ENCODE assay signal across 8 cellular contexts in the genomic region with DNA sequence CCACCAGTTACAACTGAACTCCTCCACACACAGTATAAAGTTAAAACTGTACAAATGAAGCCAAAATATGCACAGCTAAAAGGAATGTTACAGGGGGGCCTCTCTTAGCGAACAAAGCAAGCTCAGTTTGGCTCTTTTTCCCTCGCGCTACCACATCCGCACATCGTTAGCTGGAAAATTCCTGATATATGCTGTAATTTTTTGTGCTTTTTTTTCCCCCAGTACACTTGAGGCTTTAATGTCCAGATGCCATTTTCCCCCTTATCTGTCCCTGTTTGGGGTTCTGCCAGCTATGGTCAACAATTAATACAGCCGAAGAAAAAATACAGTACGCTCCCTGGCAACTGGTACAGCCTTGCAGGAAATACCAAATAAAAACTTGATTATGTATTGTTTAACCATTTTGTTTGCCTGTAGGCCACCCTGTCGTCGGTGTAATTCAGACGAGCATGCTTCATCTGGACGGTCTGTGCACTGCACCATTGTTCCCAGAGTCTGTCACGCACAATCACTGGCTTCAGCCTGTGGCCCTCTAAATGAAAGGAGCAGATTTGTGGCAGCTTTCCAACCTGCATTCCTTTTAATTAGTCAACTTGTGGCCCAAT.
DNase-seq lines count a peak whose midpoint lies in the region; ATAC-seq and TF ChIP-seq lines count a peak whose summit lies in the region.

No MANE protein-coding gene starts in this region.

- H3K27ac Mint-ChIP-seq in progenitor cell of endocrine pancreas (peak overlapping the region; percentile 86), immature natural killer cell (no peak overlapping the region)

- H3K4me1 Mint-ChIP-seq in progenitor cell of endocrine pancreas (ENCODE audit: low read depth) (peaks cover 37% of the 10 kb centered on the region), immature natural killer cell (peaks cover 10 to 17% of the 10 kb centered on the region in 2 donors)

- H3K36me3 Mint-ChIP-seq in progenitor cell of endocrine pancreas (ENCODE audit: insufficient read depth) (no peaks in the 10 kb centered on the region), immature natural killer cell (peaks cover 0 to 7% (median 0%) of the 10 kb centered on the region in 3 donors)

- in situ Hi-C loops in Caki2 (cut with HindIII; ENCODE audit: low pct_unique_long_range_greater_than_20kb, low sequenced_read_pairs) = no loop called here

- H3K4me3 Mint-ChIP-seq in progenitor cell of endocrine pancreas (ENCODE audit: low read depth) (no peak overlapping the region), immature natural killer cell (no peak overlapping the region)

- H3K27me3 Mint-ChIP-seq in progenitor cell of endocrine pancreas = no peaks in the 10 kb centered on the region
- no peaks in the 10 kb centered on the region for H3K27me3 Mint-ChIP-seq in immature natural killer cell (ENCODE audit: low read depth in 3 of 3)

- DNase-seq in Caki2 (ENCODE audit: low read depth) (peak; percentile 49), glomerular endothelial cell (ENCODE audit: extremely low read depth, low read depth, low spot score) (peak; percentile 87), progenitor cell of endocrine pancreas (ENCODE audit: low spot score, unreplicated experiment) (no peak), NCI-H345 treated with DMSO at 0.1 percent for 48 hours (lab: John Stamatoyannopoulos, UW; ENCODE audit: unreplicated experiment) (no peak), NOMO-1 treated with dmso at 0.1 percent for 144 hours (lab: John Stamatoyannopoulos, UW; ENCODE audit: unreplicated experiment) (no peak), immature natural killer cell (no peak)

- H3K9me3 Mint-ChIP-seq in progenitor cell of endocrine pancreas (ENCODE audit: low read depth) = no peaks in the 10 kb centered on the region
- H3K9me3 Mint-ChIP-seq in immature natural killer cell = no peaks in the 10 kb centered on the region

- ATAC-seq in SK-N-SH treated with all-trans-retinoic acid at 6 μM for 48 hours (peak; percentile 74), HG02870 (IDR thresholded peaks at IDR 0.05; ENCODE audit: unreplicated experiment) (no peak)

- peak; percentile 13 for TF ChIP-seq CTCF in progenitor cell of endocrine pancreas (IDR thresholded peaks at IDR 0.05; ENCODE audit: unreplicated experiment)

TF ChIP-seq in SK-N-SH treated with all-trans-retinoic acid at 6 μM for 48 hours, 23 proteins besides CTCF, POLR2A, EP300 and RAD21 (continues in another document):
- no peak for TF ChIP-seq RARB (CRISPR knock-in tag; IDR thresholded peaks at IDR 0.05)
- TF ChIP-seq PPARA (CRISPR knock-in tag; IDR thresholded peaks at IDR 0.05; ENCODE audit: borderline replicate concordance) = no peak
- peak; percentile 72; the same call in 1 of the 2 replicates for TF ChIP-seq SNAI2 (CRISPR knock-in tag; IDR thresholded peaks at IDR 0.05)
- TF ChIP-seq ISL1 (CRISPR knock-in tag; IDR thresholded peaks at IDR 0.05) = peak; percentile 90
- TF ChIP-seq CSDC2 (CRISPR knock-in tag; IDR thresholded peaks at IDR 0.05) = peak; percentile 71; the same call in 1 of the 2 replicates
- TF ChIP-seq, protein P1, sequence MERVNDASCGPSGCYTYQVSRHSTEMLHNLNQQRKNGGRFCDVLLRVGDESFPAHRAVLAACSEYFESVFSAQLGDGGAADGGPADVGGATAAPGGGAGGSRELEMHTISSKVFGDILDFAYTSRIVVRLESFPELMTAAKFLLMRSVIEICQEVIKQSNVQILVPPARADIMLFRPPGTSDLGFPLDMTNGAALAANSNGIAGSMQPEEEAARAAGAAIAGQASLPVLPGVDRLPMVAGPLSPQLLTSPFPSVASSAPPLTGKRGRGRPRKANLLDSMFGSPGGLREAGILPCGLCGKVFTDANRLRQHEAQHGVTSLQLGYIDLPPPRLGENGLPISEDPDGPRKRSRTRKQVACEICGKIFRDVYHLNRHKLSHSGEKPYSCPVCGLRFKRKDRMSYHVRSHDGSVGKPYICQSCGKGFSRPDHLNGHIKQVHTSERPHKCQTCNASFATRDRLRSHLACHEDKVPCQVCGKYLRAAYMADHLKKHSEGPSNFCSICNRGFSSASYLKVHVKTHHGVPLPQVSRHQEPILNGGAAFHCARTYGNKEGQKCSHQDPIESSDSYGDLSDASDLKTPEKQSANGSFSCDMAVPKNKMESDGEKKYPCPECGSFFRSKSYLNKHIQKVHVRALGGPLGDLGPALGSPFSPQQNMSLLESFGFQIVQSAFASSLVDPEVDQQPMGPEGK (CRISPR knock-in tag; IDR thresholded peaks at IDR 0.05; ENCODE audit: borderline replicate concordance) = peak; percentile 91
- TF ChIP-seq OSR1 (CRISPR knock-in tag; IDR thresholded peaks at IDR 0.05) = no peak
- TF ChIP-seq, protein P2, sequence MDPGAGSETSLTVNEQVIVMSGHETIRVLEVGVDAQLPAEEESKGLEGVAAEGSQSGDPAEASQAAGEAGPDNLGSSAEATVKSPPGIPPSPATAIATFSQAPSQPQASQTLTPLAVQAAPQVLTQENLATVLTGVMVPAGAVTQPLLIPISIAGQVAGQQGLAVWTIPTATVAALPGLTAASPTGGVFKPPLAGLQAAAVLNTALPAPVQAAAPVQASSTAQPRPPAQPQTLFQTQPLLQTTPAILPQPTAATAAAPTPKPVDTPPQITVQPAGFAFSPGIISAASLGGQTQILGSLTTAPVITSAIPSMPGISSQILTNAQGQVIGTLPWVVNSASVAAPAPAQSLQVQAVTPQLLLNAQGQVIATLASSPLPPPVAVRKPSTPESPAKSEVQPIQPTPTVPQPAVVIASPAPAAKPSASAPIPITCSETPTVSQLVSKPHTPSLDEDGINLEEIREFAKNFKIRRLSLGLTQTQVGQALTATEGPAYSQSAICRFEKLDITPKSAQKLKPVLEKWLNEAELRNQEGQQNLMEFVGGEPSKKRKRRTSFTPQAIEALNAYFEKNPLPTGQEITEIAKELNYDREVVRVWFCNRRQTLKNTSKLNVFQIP (CRISPR knock-in tag; IDR thresholded peaks at IDR 0.05; ENCODE audit: borderline replicate concordance, low read depth) = 0 out of 2 replicates have a peak, but pooled peaks have one; percentile 73
- 0 out of 2 replicates have a peak, but pooled peaks have one; percentile 5 for TF ChIP-seq ESRRG (CRISPR knock-in tag; IDR thresholded peaks at IDR 0.05)
- TF ChIP-seq ZC3H10 (CRISPR knock-in tag; IDR thresholded peaks at IDR 0.05) = no peak
- TF ChIP-seq ZNF8 (CRISPR knock-in tag; IDR thresholded peaks at IDR 0.05) = no peak
- TF ChIP-seq, protein P3, sequence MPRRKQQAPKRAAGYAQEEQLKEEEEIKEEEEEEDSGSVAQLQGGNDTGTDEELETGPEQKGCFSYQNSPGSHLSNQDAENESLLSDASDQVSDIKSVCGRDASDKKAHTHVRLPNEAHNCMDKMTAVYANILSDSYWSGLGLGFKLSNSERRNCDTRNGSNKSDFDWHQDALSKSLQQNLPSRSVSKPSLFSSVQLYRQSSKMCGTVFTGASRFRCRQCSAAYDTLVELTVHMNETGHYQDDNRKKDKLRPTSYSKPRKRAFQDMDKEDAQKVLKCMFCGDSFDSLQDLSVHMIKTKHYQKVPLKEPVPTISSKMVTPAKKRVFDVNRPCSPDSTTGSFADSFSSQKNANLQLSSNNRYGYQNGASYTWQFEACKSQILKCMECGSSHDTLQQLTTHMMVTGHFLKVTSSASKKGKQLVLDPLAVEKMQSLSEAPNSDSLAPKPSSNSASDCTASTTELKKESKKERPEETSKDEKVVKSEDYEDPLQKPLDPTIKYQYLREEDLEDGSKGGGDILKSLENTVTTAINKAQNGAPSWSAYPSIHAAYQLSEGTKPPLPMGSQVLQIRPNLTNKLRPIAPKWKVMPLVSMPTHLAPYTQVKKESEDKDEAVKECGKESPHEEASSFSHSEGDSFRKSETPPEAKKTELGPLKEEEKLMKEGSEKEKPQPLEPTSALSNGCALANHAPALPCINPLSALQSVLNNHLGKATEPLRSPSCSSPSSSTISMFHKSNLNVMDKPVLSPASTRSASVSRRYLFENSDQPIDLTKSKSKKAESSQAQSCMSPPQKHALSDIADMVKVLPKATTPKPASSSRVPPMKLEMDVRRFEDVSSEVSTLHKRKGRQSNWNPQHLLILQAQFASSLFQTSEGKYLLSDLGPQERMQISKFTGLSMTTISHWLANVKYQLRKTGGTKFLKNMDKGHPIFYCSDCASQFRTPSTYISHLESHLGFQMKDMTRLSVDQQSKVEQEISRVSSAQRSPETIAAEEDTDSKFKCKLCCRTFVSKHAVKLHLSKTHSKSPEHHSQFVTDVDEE (CRISPR knock-in tag; IDR thresholded peaks at IDR 0.05) = peak; percentile 90; the same call in 1 of the 2 replicates
- no peak for TF ChIP-seq ARNTL (CRISPR knock-in tag; IDR thresholded peaks at IDR 0.05; ENCODE audit: borderline replicate concordance, low read depth)
- no peak for TF ChIP-seq ZNF565 (CRISPR knock-in tag; conservative IDR thresholded peaks at IDR 0.05; ENCODE audit: low read depth)
- TF ChIP-seq ZNF70 (CRISPR knock-in tag; IDR thresholded peaks at IDR 0.05) = no peak
- TF ChIP-seq TOX (CRISPR knock-in tag; IDR thresholded peaks at IDR 0.05; ENCODE audit: borderline replicate concordance) = no peak
- TF ChIP-seq ZFP30 (CRISPR knock-in tag; IDR thresholded peaks at IDR 0.05) = no peak
- TF ChIP-seq TCF4 (CRISPR knock-in tag; IDR thresholded peaks at IDR 0.05; ENCODE audit: borderline replicate concordance) = peak; percentile 87; the same call in 1 of the 2 replicates
- TF ChIP-seq, protein P4, sequence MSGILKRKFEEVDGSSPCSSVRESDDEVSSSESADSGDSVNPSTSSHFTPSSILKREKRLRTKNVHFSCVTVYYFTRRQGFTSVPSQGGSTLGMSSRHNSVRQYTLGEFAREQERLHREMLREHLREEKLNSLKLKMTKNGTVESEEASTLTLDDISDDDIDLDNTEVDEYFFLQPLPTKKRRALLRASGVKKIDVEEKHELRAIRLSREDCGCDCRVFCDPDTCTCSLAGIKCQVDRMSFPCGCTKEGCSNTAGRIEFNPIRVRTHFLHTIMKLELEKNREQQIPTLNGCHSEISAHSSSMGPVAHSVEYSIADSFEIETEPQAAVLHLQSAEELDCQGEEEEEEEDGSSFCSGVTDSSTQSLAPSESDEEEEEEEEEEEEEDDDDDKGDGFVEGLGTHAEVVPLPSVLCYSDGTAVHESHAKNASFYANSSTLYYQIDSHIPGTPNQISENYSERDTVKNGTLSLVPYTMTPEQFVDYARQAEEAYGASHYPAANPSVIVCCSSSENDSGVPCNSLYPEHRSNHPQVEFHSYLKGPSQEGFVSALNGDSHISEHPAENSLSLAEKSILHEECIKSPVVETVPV (CRISPR knock-in tag; IDR thresholded peaks at IDR 0.05) = peak; percentile 57; the same call in 1 of the 2 replicates
- TF ChIP-seq BACH2 (CRISPR knock-in tag; IDR thresholded peaks at IDR 0.05; ENCODE audit: borderline replicate concordance) = no peak

Comparison
In these comparisons a context has a peak if more than half of its experiments do, and no peak if none do; other contexts are left out.
1. DNase-seq: peak in Caki2 (single experiment) and glomerular endothelial cell (single experiment); none in progenitor cell of endocrine pancreas (single experiment), NCI-H345 treated with DMSO at 0.1 percent for 48 hours (single experiment), NOMO-1 treated with dmso at 0.1 percent for 144 hours (single experiment) and immature natural killer cell (0 of 3).